8 cellular contexts compared by ENCODE assay signal in genomic region chr5:771087-771870, GRCh38. TPM values are rescaled to one million over a fixed set of nuclear protein-coding genes. Genes with fewer than 3 reads are reported as not detected.
DNase-seq lines count a peak whose midpoint lies in the region; ATAC-seq and TF ChIP-seq lines count a peak whose summit lies in the region.
"Not testable (repeated sequence)": the region's sequence is repeated elsewhere in the genome, so short reads cannot be mapped to it uniquely, and the experiment has no call there.

No MANE protein-coding gene starts in this region.

- not testable (repeated sequence) for H4K5ac ChIP-seq in H9 (ENCODE audit: insufficient read length, low read depth, low read length)

- TF ChIP-seq EP300 in ovary (IDR thresholded peaks at IDR 0.05), result not testable (repeated sequence)

- not testable (repeated sequence) for H3K27me3 ChIP-seq in BE2C; H9 (ENCODE audit: insufficient read depth, low read length); right cardiac atrium (ENCODE audit: control insufficient read depth, insufficient read depth); lower lobe of right lung (ENCODE audit: low read depth); ovary; aorta (ENCODE audit: control insufficient read depth in 1 of 2, insufficient read depth in 2 of 2, low read length in 1 of 2)

- TF ChIP-seq POLR2A in ovary (IDR thresholded peaks at IDR 0.05), result not testable (repeated sequence)

- H3K9me3 Mint-ChIP-seq in H9; activated CD4-positive, alpha-beta T cell treated with anti-CD3 and anti-CD28 coated beads, Interleukin-2, amount 10 ng/mL, durations not matched to agents 24 days and 14 days; chondrocyte (ENCODE audit: low read depth): not testable (repeated sequence)

- DNase-seq in BE2C (peak; percentile 30), H9 (peak; percentile 19), chondrocyte (ENCODE audit: low spot score) (peak; percentile 83), right cardiac atrium (peak in 2 of 3 donors; percentile 32 to 62), lower lobe of right lung (peak; percentile 23), ovary (peak in 3 of 5 donors; percentile 9 to 16 (median 10)), aorta (peak; percentile 43 to 80)
- DNase-seq in activated CD4-positive, alpha-beta T cell treated with anti-CD3 and anti-CD28 coated beads, Interleukin-2, amount 10 ng/mL, durations not matched to agents 24 days and 14 days, result peak; percentile 44

- H2BK5ac ChIP-seq in H9 (ENCODE audit: insufficient read length, low read length), result not testable (repeated sequence)

- H2BK120ac ChIP-seq in H9 (ENCODE audit: low read depth, low read length, poor library complexity, severe bottlenecking), result not testable (repeated sequence)

- H3K36me3 ChIP-seq in BE2C; lower lobe of right lung; ovary; aorta (ENCODE audit: control insufficient read depth in 1 of 2, insufficient read depth in 2 of 2, low read length in 1 of 2): not testable (repeated sequence)

- H3K36me3 Mint-ChIP-seq in H9 (ENCODE audit: insufficient read depth in 1 of 3, low read depth in 3 of 3); activated CD4-positive, alpha-beta T cell treated with anti-CD3 and anti-CD28 coated beads, Interleukin-2, amount 10 ng/mL, durations not matched to agents 24 days and 14 days (ENCODE audit: low read depth); chondrocyte (ENCODE audit: low read depth): not testable (repeated sequence)

- not testable (repeated sequence) for H3K79me1 ChIP-seq in H9 (ENCODE audit: insufficient read depth, low read depth, low read length, poor library complexity, severe bottlenecking)

- not testable (repeated sequence) for H4K91ac ChIP-seq in H9 (ENCODE audit: insufficient read length, low read depth, low read length)

- H2BK15ac ChIP-seq in H9 (ENCODE audit: low read depth, low read length), result not testable (repeated sequence)

- H3K27me3 Mint-ChIP-seq in H9 (ENCODE audit: low read depth); activated CD4-positive, alpha-beta T cell treated with anti-CD3 and anti-CD28 coated beads, Interleukin-2, amount 10 ng/mL, durations not matched to agents 24 days and 14 days; chondrocyte (ENCODE audit: low read depth): not testable (repeated sequence)

- H3K4me1 ChIP-seq in BE2C; H9 (ENCODE audit: insufficient read depth, low read length); right cardiac atrium (ENCODE audit: control insufficient read depth, insufficient read depth, low read length); lower lobe of right lung; ovary (ENCODE audit: insufficient read depth); aorta (ENCODE audit: control insufficient read depth in 1 of 2, insufficient read depth in 2 of 2, low read length in 2 of 2): not testable (repeated sequence)

- not testable (repeated sequence) for H3K79me2 ChIP-seq in H9 (ENCODE audit: insufficient read depth, low read length)

- not testable (repeated sequence) for H3K4me2 ChIP-seq in H9 (ENCODE audit: insufficient read depth, insufficient read length, low read length)

- H3K27ac ChIP-seq in H9 (ENCODE audit: insufficient read length, low read depth, low read length); right cardiac atrium (ENCODE audit: low read length); lower lobe of right lung; ovary; aorta (ENCODE audit: low read depth in 1 of 2, low read length in 2 of 2): not testable (repeated sequence)

- not testable (repeated sequence) for ATAC-seq in right cardiac atrium; lower lobe of right lung; aorta (ENCODE audit: low FRiP score)

- not testable (repeated sequence) for H4K20me1 ChIP-seq in H9 (ENCODE audit: control insufficient read depth, insufficient read depth, insufficient read length)

- H4K8ac ChIP-seq in H9 (replicated peaks; ENCODE audit: insufficient read length, low read depth, low read length), result not testable (repeated sequence)

- TF ChIP-seq CTCF in BE2C (IDR thresholded peaks at IDR 0.05; ENCODE audit: low read depth, low read length); H9 (conservative IDR thresholded peaks at IDR 0.05); chondrocyte (IDR thresholded peaks at IDR 0.05); lower lobe of right lung (IDR thresholded peaks at IDR 0.05); ovary (IDR thresholded peaks at IDR 0.05): not testable (repeated sequence)

- H2AK5ac ChIP-seq in H9 (ENCODE audit: insufficient read length, low read length), result not testable (repeated sequence)

- H3K9me3 ChIP-seq in BE2C; H9 (ENCODE audit: control insufficient read depth, low read depth, low read length); right cardiac atrium (ENCODE audit: control insufficient read depth, low read length); lower lobe of right lung; ovary; aorta (ENCODE audit: control insufficient read depth, low read length): not testable (repeated sequence)

- not testable (repeated sequence) for H2BK20ac ChIP-seq in H9 (ENCODE audit: low read depth, low read length, poor library complexity, severe bottlenecking)

- intact Hi-C loops in activated CD4-positive, alpha-beta T cell treated with anti-CD3 and anti-CD28 coated beads, Interleukin-2, amount 10 ng/mL, durations not matched to agents 24 days and 14 days (cut with micrococcal nuclease), result loop anchor here (10.0 kb wide), 1 partner anchor 86 kb away; no protein-coding TSS in a partner anchor
- intact Hi-C loops in right cardiac atrium (cut with DNase I); lower lobe of right lung (cut with DNase I); ovary (cut with DNase I); aorta (cut with DNase I): not testable (repeated sequence)

- H3K14ac ChIP-seq in H9 (ENCODE audit: insufficient read depth, low read length), result not testable (repeated sequence)

- no CpG with 5 or more reads among the region's 21 CpGs for WGBS in H9 (ENCODE audit: extremely low coverage, insufficient read length, low lambda C conversion rate)
- WGBS in right cardiac atrium, result 84% methylated on average over 18 of the region's 21 CpGs
- WGBS in ovary, 3 donors, result 73 to 82% (median 81%) methylated on average over 18 to 21 of the region's 21 CpGs
- WGBS in aorta, 2 donors, result 84 to 87% methylated on average over 18 to 19 of the region's 21 CpGs

- H3K9ac ChIP-seq in H9 (ENCODE audit: extremely low read depth, insufficient read length, low read length), result not testable (repeated sequence)

- not testable (repeated sequence) for H3K4me3 ChIP-seq in BE2C (ENCODE audit: low read depth, low read length); right cardiac atrium (ENCODE audit: low read length); lower lobe of right lung; ovary; aorta (ENCODE audit: low read length in 2 of 2)

- not testable (repeated sequence) for H2BK12ac ChIP-seq in H9 (ENCODE audit: insufficient read length, low read depth, low read length)

- H3K4ac ChIP-seq in H9 (ENCODE audit: low read depth, low read length), result not testable (repeated sequence)

- not testable (repeated sequence) for H3T11ph ChIP-seq in H9 (ENCODE audit: low read length)

- H3K23me2 ChIP-seq in H9 (ENCODE audit: insufficient read length, low read depth, low read length, poor library complexity, severe bottlenecking), result not testable (repeated sequence)

- not testable (repeated sequence) for H3K56ac ChIP-seq in H9 (ENCODE audit: insufficient read length, low read depth, low read length)

- H3K4me3 Mint-ChIP-seq in H9; activated CD4-positive, alpha-beta T cell treated with anti-CD3 and anti-CD28 coated beads, Interleukin-2, amount 10 ng/mL, durations not matched to agents 24 days and 14 days; chondrocyte (ENCODE audit: unreplicated experiment): not testable (repeated sequence)

- not testable (repeated sequence) for H2AFZ ChIP-seq in H9 (ENCODE audit: low read length)

- H3K27ac Mint-ChIP-seq in H9, result 0 out of 7 replicates have a peak overlapping the region, but pooled peaks of 1 of the 3 experiments have one; percentile 76
- H3K27ac Mint-ChIP-seq in activated CD4-positive, alpha-beta T cell treated with anti-CD3 and anti-CD28 coated beads, Interleukin-2, amount 10 ng/mL, durations not matched to agents 24 days and 14 days; chondrocyte (ENCODE audit: unreplicated experiment): not testable (repeated sequence)

- not testable (repeated sequence) for H3K18ac ChIP-seq in H9 (ENCODE audit: insufficient read length, low read depth, low read length)

- H3K23ac ChIP-seq in H9 (ENCODE audit: insufficient read length, low read depth, low read length), result not testable (repeated sequence)

- not testable (repeated sequence) for H3K4me1 Mint-ChIP-seq in H9; activated CD4-positive, alpha-beta T cell treated with anti-CD3 and anti-CD28 coated beads, Interleukin-2, amount 10 ng/mL, durations not matched to agents 24 days and 14 days; chondrocyte (ENCODE audit: low read depth)

RNA-seq across cellular contexts. Expression of gene ZDHHC11B, which starts 13.2 kb away (rescaled TPM):
- 21.0 TPM for polyA plus RNA-seq in BE2C (2012; ENCODE audit: insufficient read depth, insufficient read length, low read depth)
- total RNA-seq in H9 (2021), result 0.86 and 1.4 TPM in 2 replicates
- total RNA-seq in activated CD4-positive, alpha-beta T cell treated with anti-CD3 and anti-CD28 coated beads, Interleukin-2, amount 10 ng/mL, durations not matched to agents 24 days and 14 days, result not detected in 2 replicates
- total RNA-seq in chondrocyte, result 0.17 TPM in 1 of 3 replicates, not detected in the others
- total RNA-seq in right cardiac atrium, result 10 to 100 TPM; 17.0 to 49.2 (median 24.1) TPM
- 6.6 TPM for polyA plus RNA-seq in right cardiac atrium
- 14.9 TPM for total RNA-seq in lower lobe of right lung
- total RNA-seq in ovary, result 1 to 10 TPM; 1.7 to 8.0 (median 2.4) TPM
- polyA plus RNA-seq in ovary, result 1 to 10 TPM; 1.7 to 2.9 TPM
- total RNA-seq in aorta, result 10 to 100 TPM in 1 of 2 donors, 1 to 10 TPM in 1; 5.9 to 17.7 TPM
- polyA plus RNA-seq in aorta, result 1 to 10 TPM; 2.0 to 4.5 TPM

Comparison
In these comparisons a context has a peak if more than half of its experiments do, and no peak if none do; other contexts are left out.
1. DNase-seq: peak in every context shown above with its lines; median percentile 83 in chondrocyte; 62 in aorta; 47 in right cardiac atrium; 44 in activated CD4-positive, alpha-beta T cell treated with anti-CD3 and anti-CD28 coated beads, Interleukin-2, amount 10 ng/mL, durations not matched to agents 24 days and 14 days; 30 in BE2C; 23 in lower lobe of right lung; 19 in H9; 10 in ovary.